Comparison of ENCODE assay signal across 7 cellular contexts in the genomic region with DNA sequence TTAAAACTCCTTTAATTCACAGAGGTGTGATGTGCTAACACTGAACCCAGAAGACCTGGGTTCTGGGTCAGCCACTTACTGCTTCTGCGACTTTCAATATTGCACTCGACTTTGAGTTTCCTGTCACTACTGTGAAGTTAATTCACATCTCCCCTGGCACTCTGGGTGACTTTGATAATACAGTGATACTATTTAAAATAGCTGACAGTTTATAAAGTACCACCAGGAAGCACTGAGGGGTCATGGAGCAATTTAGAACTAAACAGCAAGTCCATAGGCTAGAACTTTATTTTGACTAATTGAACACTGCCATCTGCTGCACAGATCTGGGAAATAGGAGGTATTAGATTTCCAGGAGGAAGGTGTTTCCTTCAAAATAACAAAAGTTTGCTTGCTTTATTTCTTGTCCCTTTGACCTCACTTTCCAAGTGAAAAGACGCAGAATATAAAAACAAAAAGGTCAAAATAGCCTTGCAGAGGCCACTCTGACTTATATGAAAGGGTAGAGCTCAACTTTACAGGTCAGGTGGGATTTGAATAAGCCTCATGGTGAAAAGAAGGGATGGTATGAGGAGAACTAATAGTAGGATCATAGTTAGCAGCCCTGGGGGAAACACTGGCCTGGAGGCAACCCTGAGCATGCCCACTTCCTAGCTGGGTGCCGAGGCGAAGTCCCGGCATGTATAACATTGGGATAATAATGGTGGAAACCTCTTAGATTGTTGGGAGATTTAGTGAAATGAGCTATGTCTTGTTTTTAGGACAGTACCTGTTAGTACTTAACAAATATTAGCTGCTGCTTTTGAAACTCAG. TPM values are rescaled to one million over a fixed set of nuclear protein-coding genes. Genes with fewer than 3 reads are reported as not detected.
DNase-seq lines count a peak whose midpoint lies in the region; ATAC-seq and TF ChIP-seq lines count a peak whose summit lies in the region.

No MANE protein-coding gene starts in this region.

- H3K4me3 ChIP-seq in WERI-Rb-1 (ENCODE audit: low read depth, low read length) (no peak overlapping the region), hepatocyte (no peak overlapping the region), testis (no peak overlapping the region)

- no peak overlapping the region for H3K27ac ChIP-seq in WERI-Rb-1
- no peak overlapping the region for H3K27ac ChIP-seq in hepatocyte
- no peak overlapping the region for H3K27ac ChIP-seq in testis

- no peaks in the 10 kb centered on the region for H3K9me2 ChIP-seq in hepatocyte (replicated peaks; ENCODE audit: insufficient read depth)

- H3K36me3 ChIP-seq in WERI-Rb-1 = no peaks in the 10 kb centered on the region
- no peaks in the 10 kb centered on the region for H3K36me3 ChIP-seq in hepatocyte (replicated peaks; ENCODE audit: insufficient read depth, low read depth)
- H3K36me3 ChIP-seq in testis (ENCODE audit: low read depth, missing control alignments) = no peaks in the 10 kb centered on the region

- H3K27me3 ChIP-seq in WERI-Rb-1 (ENCODE audit: insufficient read depth, low read depth, severe bottlenecking) = no peaks in the 10 kb centered on the region
- H3K27me3 ChIP-seq in hepatocyte = no peaks in the 10 kb centered on the region
- no peaks in the 10 kb centered on the region for H3K27me3 ChIP-seq in testis

- intact Hi-C loops in testis (cut with DNase I; ENCODE audit: low total_unique reads) = loop anchor here (5.0 kb wide), 1 partner anchor 247 kb away; no protein-coding TSS in a partner anchor

- no peak overlapping the region for H2AFZ ChIP-seq in hepatocyte

- H3K79me2 ChIP-seq in hepatocyte = no peaks in the 10 kb centered on the region

- TF ChIP-seq CTCF in LNCAP (IDR thresholded peaks at IDR 0.05) (peak; percentile 54), WERI-Rb-1 (IDR thresholded peaks at IDR 0.05; ENCODE audit: low read depth, low read length) (peak; percentile 47; the same call in 1 of the 2 replicates), hepatocyte (IDR thresholded peaks at IDR 0.05; ENCODE audit: poor library complexity) (peak; percentile 76), testis (IDR thresholded peaks at IDR 0.05) (peak in 2 of 3 experiments; percentile 20 to 26)

- H3K4me2 ChIP-seq in hepatocyte = no peak overlapping the region

- no peaks in the 10 kb centered on the region for H3K9me3 ChIP-seq in WERI-Rb-1 (ENCODE audit: severe bottlenecking)
- no peaks in the 10 kb centered on the region for H3K9me3 ChIP-seq in hepatocyte (ENCODE audit: low read depth)
- no peaks in the 10 kb centered on the region for H3K9me3 ChIP-seq in testis

- TF ChIP-seq POLR2A in testis (IDR thresholded peaks at IDR 0.05) = no peak

- H3K4me1 ChIP-seq in hepatocyte (ENCODE audit: insufficient read depth) = no peaks in the 10 kb centered on the region
- H3K4me1 ChIP-seq in testis = no peaks in the 10 kb centered on the region

- no peak for ATAC-seq in GM19467 (IDR thresholded peaks at IDR 0.05; ENCODE audit: unreplicated experiment)
- no peak for ATAC-seq in GM18868 (IDR thresholded peaks at IDR 0.05; ENCODE audit: unreplicated experiment)

- DNase-seq in ELF-1 (ENCODE audit: low read depth, low spot score) (peak; percentile 12), WERI-Rb-1 (peak; percentile 35), hepatocyte (ENCODE audit: low spot score) (peak; percentile 43), testis (peak; percentile 23)

- H4K20me1 ChIP-seq in hepatocyte (ENCODE audit: insufficient read depth, poor library complexity, severe bottlenecking) = no peaks in the 10 kb centered on the region

- WGBS in hepatocyte (ENCODE audit: low lambda C conversion rate, missing lambda C conversion rate) = 77% methylated on average over 6 of the region's 6 CpGs
- WGBS in testis, 2 donors = 78 to 80% methylated on average over 6 of the region's 6 CpGs

RNA-seq across cellular contexts. Expression of gene ZNF518B, which starts 53.4 kb away (rescaled TPM):
- total RNA-seq in hepatocyte (59.3 TPM in 2 replicates), testis (10 to 100 TPM; 38.1 to 47.1 TPM)
- polyA plus RNA-seq in hepatocyte (4.1 and 13.1 TPM in 2 replicates), testis (ENCODE audit: insufficient read depth, low read depth, low replicate concordance) (20.9 TPM)

Comparison
In these comparisons a context has a peak if more than half of its experiments do, and no peak if none do; other contexts are left out.
1. CTCF ChIP-seq: peak in every context shown above with its lines; median percentile 76 in hepatocyte; 54 in LNCAP; 47 in WERI-Rb-1; 23 in testis.